Comparison of ENCODE assay signal across 12 cellular contexts in genomic region chr15:78322243-78322642, GRCh38. TPM values are rescaled to one million over a fixed set of nuclear protein-coding genes. Genes with fewer than 3 reads are reported as not detected.
DNase-seq lines count a peak whose midpoint lies in the region; ATAC-seq and TF ChIP-seq lines count a peak whose summit lies in the region.
"Had no signal": no experiment of that assay in that cellular context is flagged by ENCODE, and none has a peak within 500 bp of the region (broad histone marks: within the 10 kb centered on the region; RNA-seq: fewer than 3 reads in every experiment).

No MANE protein-coding gene starts in this region.

- peak overlapping the region; percentile 81 for H3K27ac ChIP-seq in SK-N-MC
- H3K27ac ChIP-seq in naive thymus-derived CD4-positive, alpha-beta T cell (ENCODE audit: low read depth, low read length) = no peak overlapping the region
- H3K27ac ChIP-seq: pancreas had no signal

- intact Hi-C loops in naive thymus-derived CD4-positive, alpha-beta T cell (cut with micrococcal nuclease) = no loop called here
- intact Hi-C loops in activated T-helper 2 cell treated with anti-CD3 and anti-CD28 coated beads, Interferon-gamma antibody, Interleukin-2, Interleukin-4, amounts not matched to agents 10 μg/mL and 5 μg/mL and 100 μg/mL, durations not matched to agents 14 hours and 24 hours and 36 hours (cut with micrococcal nuclease) = no loop called here

- H3K27me3 Mint-ChIP-seq in activated naive CD4-positive, alpha-beta T cell treated with anti-CD3 and anti-CD28 coated beads, Interleukin-2, amount 10 ng/mL, durations not matched to agents 7 days and 5 days = peaks cover 4% of the 10 kb centered on the region
- peaks cover 26% of the 10 kb centered on the region for H3K27me3 Mint-ChIP-seq in type B pancreatic cell
- H3K27me3 Mint-ChIP-seq in naive thymus-derived CD4-positive, alpha-beta T cell = peaks cover 0 to 12% (median 0%) of the 10 kb centered on the region in 5 donors
- peaks cover 7% of the 10 kb centered on the region for H3K27me3 Mint-ChIP-seq in activated T-helper 2 cell treated with anti-CD3 and anti-CD28 coated beads, Interferon-gamma antibody, Interleukin-2, Interleukin-4, amounts not matched to agents 10 μg/mL and 5 μg/mL and 100 μg/mL, durations not matched to agents 14 hours and 24 hours and 36 hours (ENCODE audit: low read depth)
- H3K27me3 Mint-ChIP-seq: activated CD4-positive, alpha-beta T cell treated with anti-CD3 and anti-CD28 coated beads, Interleukin-2, amount 10 ng/mL, durations not matched to agents 7 days and 5 days had no signal

- no peak for ATAC-seq in naive thymus-derived CD4-positive, alpha-beta T cell
- ATAC-seq in GM21529 (IDR thresholded peaks at IDR 0.05; ENCODE audit: unreplicated experiment) = no peak
- ATAC-seq: gastrocnemius medialis, pancreas had no signal

- H3K4me3 Mint-ChIP-seq in activated naive CD4-positive, alpha-beta T cell treated with anti-CD3 and anti-CD28 coated beads, Interleukin-2, amount 10 ng/mL, durations not matched to agents 7 days and 5 days = no peak overlapping the region
- H3K4me3 Mint-ChIP-seq in type B pancreatic cell = peak overlapping the region; percentile 31
- H3K4me3 Mint-ChIP-seq in naive thymus-derived CD4-positive, alpha-beta T cell = no peak overlapping the region
- H3K4me3 Mint-ChIP-seq in activated T-helper 2 cell treated with anti-CD3 and anti-CD28 coated beads, Interferon-gamma antibody, Interleukin-2, Interleukin-4, amounts not matched to agents 10 μg/mL and 5 μg/mL and 100 μg/mL, durations not matched to agents 14 hours and 24 hours and 36 hours (ENCODE audit: low read depth) = no peak overlapping the region
- H3K4me3 Mint-ChIP-seq: activated CD4-positive, alpha-beta T cell treated with anti-CD3 and anti-CD28 coated beads, Interleukin-2, amount 10 ng/mL, durations not matched to agents 7 days and 5 days had no signal

- TF ChIP-seq CTCF in type B pancreatic cell (conservative IDR thresholded peaks at IDR 0.05) = no peak

- H3K27me3 ChIP-seq in iPS-15b (ENCODE audit: control insufficient read depth, insufficient read depth, low read length) = no peaks in the 10 kb centered on the region
- H3K27me3 ChIP-seq in naive thymus-derived CD4-positive, alpha-beta T cell (ENCODE audit: control insufficient read depth in 2 of 2, insufficient read depth in 2 of 2, low read length in 2 of 2) = no peaks in the 10 kb centered on the region
- H3K27me3 ChIP-seq: gastrocnemius medialis, pancreas had no signal

- no peaks in the 10 kb centered on the region for H3K36me3 Mint-ChIP-seq in activated naive CD4-positive, alpha-beta T cell treated with anti-CD3 and anti-CD28 coated beads, Interleukin-2, amount 10 ng/mL, durations not matched to agents 7 days and 5 days
- H3K36me3 Mint-ChIP-seq in type B pancreatic cell = no peaks in the 10 kb centered on the region
- H3K36me3 Mint-ChIP-seq in naive thymus-derived CD4-positive, alpha-beta T cell = no peaks in the 10 kb centered on the region
- H3K36me3 Mint-ChIP-seq in activated T-helper 2 cell treated with anti-CD3 and anti-CD28 coated beads, Interferon-gamma antibody, Interleukin-2, Interleukin-4, amounts not matched to agents 10 μg/mL and 5 μg/mL and 100 μg/mL, durations not matched to agents 14 hours and 24 hours and 36 hours (ENCODE audit: low read depth) = no peaks in the 10 kb centered on the region

- H3K9me3 Mint-ChIP-seq in activated naive CD4-positive, alpha-beta T cell treated with anti-CD3 and anti-CD28 coated beads, Interleukin-2, amount 10 ng/mL, durations not matched to agents 7 days and 5 days = no peaks in the 10 kb centered on the region
- H3K9me3 Mint-ChIP-seq in type B pancreatic cell = no peaks in the 10 kb centered on the region
- H3K9me3 Mint-ChIP-seq in naive thymus-derived CD4-positive, alpha-beta T cell = no peaks in the 10 kb centered on the region
- no peaks in the 10 kb centered on the region for H3K9me3 Mint-ChIP-seq in activated T-helper 2 cell treated with anti-CD3 and anti-CD28 coated beads, Interferon-gamma antibody, Interleukin-2, Interleukin-4, amounts not matched to agents 10 μg/mL and 5 μg/mL and 100 μg/mL, durations not matched to agents 14 hours and 24 hours and 36 hours
- H3K9me3 Mint-ChIP-seq: activated CD4-positive, alpha-beta T cell treated with anti-CD3 and anti-CD28 coated beads, Interleukin-2, amount 10 ng/mL, durations not matched to agents 7 days and 5 days had no signal

- POLR2A ChIA-PET in naive thymus-derived CD4-positive, alpha-beta T cell (lab: Charles Lee) = no interaction called here

- DNase-seq in activated naive CD4-positive, alpha-beta T cell treated with anti-CD3 and anti-CD28 coated beads, Interleukin-2, amount 10 ng/mL, durations not matched to agents 7 days and 5 days = peak; percentile 3
- DNase-seq in activated naive CD4-positive, alpha-beta T cell treated with anti-CD3 and anti-CD28 coated beads, Interleukin-2, amount 50 U/mL, for 16 hours = no peak
- peak; percentile 77 for DNase-seq in SK-N-MC (ENCODE audit: low read depth, low spot score)
- DNase-seq in type B pancreatic cell (ENCODE audit: extremely low spot score, unreplicated experiment) = no peak
- DNase-seq in naive thymus-derived CD4-positive, alpha-beta T cell = no peak
- DNase-seq in activated T-helper 2 cell treated with anti-CD3 and anti-CD28 coated beads, Interferon-gamma antibody, Interleukin-2, Interleukin-4, amounts not matched to agents 10 μg/mL and 5 μg/mL and 100 μg/mL, durations not matched to agents 14 hours and 24 hours and 36 hours (ENCODE audit: low spot score) = no peak
- DNase-seq: activated CD4-positive, alpha-beta T cell treated with anti-CD3 and anti-CD28 coated beads, Interleukin-2, amount 10 ng/mL, durations not matched to agents 7 days and 5 days; anterior cingulate cortex; gastrocnemius medialis had no signal

- H3K4me1 ChIP-seq in iPS-15b (ENCODE audit: control insufficient read depth, insufficient read depth, low read length) = peaks cover 5% of the 10 kb centered on the region
- no peaks in the 10 kb centered on the region for H3K4me1 ChIP-seq in naive thymus-derived CD4-positive, alpha-beta T cell (ENCODE audit: control insufficient read depth in 2 of 2, insufficient read depth in 2 of 2, low read length in 2 of 2)
- H3K4me1 ChIP-seq: gastrocnemius medialis, pancreas had no signal

- no peaks in the 10 kb centered on the region for H3K4me1 Mint-ChIP-seq in activated naive CD4-positive, alpha-beta T cell treated with anti-CD3 and anti-CD28 coated beads, Interleukin-2, amount 10 ng/mL, durations not matched to agents 7 days and 5 days
- H3K4me1 Mint-ChIP-seq in type B pancreatic cell (ENCODE audit: unreplicated experiment) = peaks cover 61% of the 10 kb centered on the region
- H3K4me1 Mint-ChIP-seq in naive thymus-derived CD4-positive, alpha-beta T cell = no peaks in the 10 kb centered on the region
- no peaks in the 10 kb centered on the region for H3K4me1 Mint-ChIP-seq in activated T-helper 2 cell treated with anti-CD3 and anti-CD28 coated beads, Interferon-gamma antibody, Interleukin-2, Interleukin-4, amounts not matched to agents 10 μg/mL and 5 μg/mL and 100 μg/mL, durations not matched to agents 14 hours and 24 hours and 36 hours (ENCODE audit: low read depth)
- H3K4me1 Mint-ChIP-seq: activated CD4-positive, alpha-beta T cell treated with anti-CD3 and anti-CD28 coated beads, Interleukin-2, amount 10 ng/mL, durations not matched to agents 7 days and 5 days had no signal

- no peaks in the 10 kb centered on the region for H3K9me3 ChIP-seq in SK-N-MC (ENCODE audit: low read depth, low read length)
- H3K9me3 ChIP-seq in iPS-15b (ENCODE audit: control insufficient read depth, insufficient read depth, low read length) = no peaks in the 10 kb centered on the region
- H3K9me3 ChIP-seq in naive thymus-derived CD4-positive, alpha-beta T cell (ENCODE audit: control insufficient read depth in 2 of 3, low read length in 3 of 3) = no peaks in the 10 kb centered on the region
- H3K9me3 ChIP-seq: gastrocnemius medialis, pancreas had no signal

- peak overlapping the region; percentile 60 for H3K9ac ChIP-seq in SK-N-MC (ENCODE audit: insufficient read length)
- peak overlapping the region; percentile 3 for H3K9ac ChIP-seq in iPS-15b (ENCODE audit: low read depth, low read length)

- CTCF ChIA-PET in activated naive CD4-positive, alpha-beta T cell treated with anti-CD3 and anti-CD28 coated beads, Interleukin-2, amount 10 ng/mL, durations not matched to agents 7 days and 5 days (lab: Charles Lee) = no interaction called here
- CTCF ChIA-PET in naive thymus-derived CD4-positive, alpha-beta T cell (lab: Charles Lee) = no interaction called here

- H3K4me3 ChIP-seq in SK-N-MC = peak overlapping the region; percentile 58
- no peak overlapping the region for H3K4me3 ChIP-seq in iPS-15b (ENCODE audit: low read depth, low read length)
- H3K4me3 ChIP-seq in naive thymus-derived CD4-positive, alpha-beta T cell (ENCODE audit: low read length) = no peak overlapping the region
- H3K4me3 ChIP-seq: gastrocnemius medialis, pancreas had no signal

- no peak overlapping the region for H3K27ac Mint-ChIP-seq in activated naive CD4-positive, alpha-beta T cell treated with anti-CD3 and anti-CD28 coated beads, Interleukin-2, amount 10 ng/mL, durations not matched to agents 7 days and 5 days
- peak overlapping the region; percentile 24 for H3K27ac Mint-ChIP-seq in type B pancreatic cell
- no peak overlapping the region for H3K27ac Mint-ChIP-seq in naive thymus-derived CD4-positive, alpha-beta T cell
- no peak overlapping the region for H3K27ac Mint-ChIP-seq in activated T-helper 2 cell treated with anti-CD3 and anti-CD28 coated beads, Interferon-gamma antibody, Interleukin-2, Interleukin-4, amounts not matched to agents 10 μg/mL and 5 μg/mL and 100 μg/mL, durations not matched to agents 14 hours and 24 hours and 36 hours
- H3K27ac Mint-ChIP-seq: activated CD4-positive, alpha-beta T cell treated with anti-CD3 and anti-CD28 coated beads, Interleukin-2, amount 10 ng/mL, durations not matched to agents 7 days and 5 days had no signal

- H3K36me3 ChIP-seq in SK-N-MC (ENCODE audit: insufficient read depth, low read length) = no peaks in the 10 kb centered on the region
- H3K36me3 ChIP-seq in iPS-15b (ENCODE audit: control insufficient read depth, insufficient read depth, low read length) = no peaks in the 10 kb centered on the region
- H3K36me3 ChIP-seq in naive thymus-derived CD4-positive, alpha-beta T cell (ENCODE audit: control insufficient read depth in 2 of 3, insufficient read depth in 3 of 3, low read length in 3 of 3) = no peaks in the 10 kb centered on the region
- H3K36me3 ChIP-seq: gastrocnemius medialis, pancreas had no signal

RNA-seq across cellular contexts. Expression of gene CRABP1, which starts 17.9 kb away (rescaled TPM):
- 20.5 and 685 TPM in 2 replicates for total RNA-seq in type B pancreatic cell (ENCODE audit: low replicate concordance)
- total RNA-seq in naive thymus-derived CD4-positive, alpha-beta T cell = not detected
- not detected for polyA plus RNA-seq in naive thymus-derived CD4-positive, alpha-beta T cell
- 0.57 TPM in 1 of 2 replicates, not detected in the other for total RNA-seq in activated T-helper 2 cell treated with anti-CD3 and anti-CD28 coated beads, Interferon-gamma antibody, Interleukin-2, Interleukin-4, amounts not matched to agents 10 μg/mL and 5 μg/mL and 100 μg/mL, durations not matched to agents 14 hours and 24 hours and 36 hours
- total RNA-seq: activated CD4-positive, alpha-beta T cell treated with anti-CD3 and anti-CD28 coated beads, Interleukin-2, amount 10 ng/mL, durations not matched to agents 7 days and 5 days; gastrocnemius medialis had no signal

RNA-seq across cellular contexts. Expression of gene SKIC8, which starts 22.8 kb away (rescaled TPM):
- total RNA-seq in type B pancreatic cell (ENCODE audit: low replicate concordance) = 43.6 and 54.4 TPM in 2 replicates
- 10 to 100 TPM; 26.7 to 48.7 (median 43.6) TPM for total RNA-seq in naive thymus-derived CD4-positive, alpha-beta T cell
- 10 to 100 TPM; 95.1 to 95.8 TPM for polyA plus RNA-seq in naive thymus-derived CD4-positive, alpha-beta T cell
- 51.2 and 51.8 TPM in 2 replicates for total RNA-seq in activated T-helper 2 cell treated with anti-CD3 and anti-CD28 coated beads, Interferon-gamma antibody, Interleukin-2, Interleukin-4, amounts not matched to agents 10 μg/mL and 5 μg/mL and 100 μg/mL, durations not matched to agents 14 hours and 24 hours and 36 hours

RNA-seq across cellular contexts. Expression of gene DNAJA4, which starts 57.9 kb away (rescaled TPM):
- total RNA-seq in type B pancreatic cell (ENCODE audit: low replicate concordance) = 0.10 and 15.0 TPM in 2 replicates
- total RNA-seq in naive thymus-derived CD4-positive, alpha-beta T cell = 10 to 100 TPM; 28.3 to 44.7 (median 38.1) TPM
- polyA plus RNA-seq in naive thymus-derived CD4-positive, alpha-beta T cell = 10 to 100 TPM in 1 of 2 donors, 1 to 10 TPM in 1; 9.9 to 18.1 TPM
- 57.4 and 60.0 TPM in 2 replicates for total RNA-seq in activated T-helper 2 cell treated with anti-CD3 and anti-CD28 coated beads, Interferon-gamma antibody, Interleukin-2, Interleukin-4, amounts not matched to agents 10 μg/mL and 5 μg/mL and 100 μg/mL, durations not matched to agents 14 hours and 24 hours and 36 hours

Comparison
In these comparisons a context has a peak if more than half of its experiments do, and no peak if none do; other contexts are left out.
1. DNase-seq: peak in activated naive CD4-positive, alpha-beta T cell treated with anti-CD3 and anti-CD28 coated beads, Interleukin-2, amount 10 ng/mL, durations not matched to agents 7 days and 5 days (single experiment) and SK-N-MC (single experiment); none in activated naive CD4-positive, alpha-beta T cell treated with anti-CD3 and anti-CD28 coated beads, Interleukin-2, amount 50 U/mL, for 16 hours (single experiment), type B pancreatic cell (single experiment), naive thymus-derived CD4-positive, alpha-beta T cell (0 of 9) and activated T-helper 2 cell treated with anti-CD3 and anti-CD28 coated beads, Interferon-gamma antibody, Interleukin-2, Interleukin-4, amounts not matched to agents 10 μg/mL and 5 μg/mL and 100 μg/mL, durations not matched to agents 14 hours and 24 hours and 36 hours (single experiment).
2. RNA of gene CRABP1, which starts 17.9 kb away (total RNA-seq): 20.5 to 685 TPM in type B pancreatic cell; 0.57 TPM in activated T-helper 2 cell treated with anti-CD3 and anti-CD28 coated beads, Interferon-gamma antibody, Interleukin-2, Interleukin-4, amounts not matched to agents 10 μg/mL and 5 μg/mL and 100 μg/mL, durations not matched to agents 14 hours and 24 hours and 36 hours and not detected in naive thymus-derived CD4-positive, alpha-beta T cell; every median in the first group is over 10 times any median in the second.